Comparison of ENCODE assay signal across 11 cellular contexts in the genomic region with DNA sequence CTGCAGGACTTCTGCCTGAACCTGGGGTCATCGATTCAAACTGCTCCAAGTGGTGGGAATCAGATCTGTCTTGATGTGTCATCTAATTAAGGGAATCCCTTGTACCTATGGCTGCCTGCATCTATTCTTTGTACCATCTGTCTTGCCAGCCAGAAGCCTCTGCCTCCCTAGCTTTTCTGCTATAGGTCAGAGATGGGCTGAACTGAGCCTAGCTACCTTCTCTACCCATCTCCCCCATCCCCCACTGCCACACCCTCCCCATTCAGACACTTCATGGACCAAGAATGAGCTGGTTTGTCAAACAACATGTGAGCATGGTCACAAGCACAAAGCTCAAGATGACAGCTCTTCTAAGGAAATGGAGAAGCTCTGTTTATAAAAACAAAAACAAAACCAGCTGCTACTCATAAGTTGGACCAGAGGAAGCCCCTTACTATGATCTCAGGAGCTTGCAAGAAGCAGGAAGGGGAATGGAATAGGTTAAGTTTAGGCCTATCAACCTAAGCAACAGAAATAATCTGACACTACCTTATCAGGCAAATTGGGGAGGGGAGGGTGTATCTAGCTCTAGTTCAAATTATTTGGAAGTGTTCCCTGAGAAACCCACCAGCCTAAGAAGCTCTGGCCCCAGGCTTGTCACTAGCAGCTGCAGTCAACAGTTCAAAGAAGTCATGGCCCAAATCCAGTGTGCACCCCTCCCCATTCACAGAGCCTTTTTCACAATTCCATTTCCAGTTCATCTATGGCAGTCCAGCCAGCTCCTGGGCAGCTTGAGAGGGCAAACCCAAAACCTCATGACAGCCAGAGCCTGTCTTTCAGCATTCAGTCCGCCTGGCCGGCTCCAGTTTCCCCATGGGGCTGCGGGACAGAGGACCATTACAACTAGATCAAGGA. TPM values are rescaled to one million over a fixed set of nuclear protein-coding genes. Genes with fewer than 3 reads are reported as not detected.
DNase-seq lines count a peak whose midpoint lies in the region; ATAC-seq, FAIRE-seq and TF ChIP-seq lines count a peak whose summit lies in the region.
"Had no signal": no experiment of that assay in that cellular context is flagged by ENCODE, and none has a peak within 500 bp of the region (broad histone marks: within the 10 kb centered on the region; RNA-seq: fewer than 3 reads in every experiment).

No MANE protein-coding gene starts in this region.

- intact Hi-C loops in HepG2 (cut with micrococcal nuclease; ENCODE audit: unreplicated experiment), result loop anchor here (1.0 kb wide), 1 partner anchor 108 kb away; no protein-coding TSS in a partner anchor
- intact Hi-C loops in right lobe of liver (cut with DNase I), result no loop called here

- no peak overlapping the region for H3K9ac ChIP-seq in HepG2 (ENCODE audit: insufficient read depth, low read depth, low read length)

- FAIRE-seq in HepG2 (lab: Jason Lieb, UNC), result no peak
- FAIRE-seq: H1 had no signal

- H3K36me3 Mint-ChIP-seq in activated naive CD4-positive, alpha-beta T cell treated with anti-CD3 and anti-CD28 coated beads, Interleukin-2, amount 50 U/mL, for 72 hours, result peaks cover 6 to 41% of the 10 kb centered on the region in 2 donors
- peaks cover 15% of the 10 kb centered on the region for H3K36me3 Mint-ChIP-seq in type B pancreatic cell

- H3K27me3 ChIP-seq in HepG2 (ENCODE audit: control insufficient read depth in 1 of 2, insufficient read depth in 2 of 2, low read length in 2 of 2) (no peaks in the 10 kb centered on the region), right lobe of liver (no peaks in the 10 kb centered on the region)
- H3K27me3 ChIP-seq: sigmoid colon had no signal

- no peak for TF ChIP-seq POLR2A in HepG2 (IDR thresholded peaks at IDR 0.05; ENCODE audit: insufficient read depth in 1 of 2, low read depth in 2 of 2, low read length in 2 of 2)
- no peak for TF ChIP-seq POLR2A in right lobe of liver (IDR thresholded peaks at IDR 0.05)

- ATAC-seq in HepG2, result no peak
- ATAC-seq in right lobe of liver, result no peak
- no peak for ATAC-seq in activated naive CD4-positive, alpha-beta T cell treated with anti-CD3 and anti-CD28 coated beads, Interleukin-2, amount 50 U/mL, for 72 hours

- WGBS in HepG2 (ENCODE audit: low lambda C conversion rate), result 96% methylated on average over 4 of the region's 4 CpGs
- WGBS in right lobe of liver (ENCODE audit: insufficient coverage, low coverage, low lambda C conversion rate, missing lambda C conversion rate), result 100% methylated on average over 1 of the region's 4 CpGs

- H3K4me1 Mint-ChIP-seq in type B pancreatic cell (ENCODE audit: unreplicated experiment), result peaks cover 17% of the 10 kb centered on the region

- in situ Hi-C loops in HepG2 (cut with HindIII; ENCODE audit: extremely low pct_ligation_motif_present, low pct_unique_long_range_greater_than_20kb), result no loop called here

- H4K20me1 ChIP-seq in HepG2 (ENCODE audit: insufficient read depth, low read length), result peaks cover 13% of the 10 kb centered on the region

- H3K4me3 ChIP-seq in HepG2 (replicated peaks in 1 of 3; ENCODE audit: insufficient read depth in 1 of 3, low read depth in 2 of 3, low read length in 3 of 3) (no peak overlapping the region), right lobe of liver (no peak overlapping the region), fibroblast of mammary gland (ENCODE audit: control insufficient read depth, low read depth, low read length) (no peak overlapping the region)
- H3K4me3 ChIP-seq: sigmoid colon had no signal

- H3K27ac ChIP-seq in HepG2 (ENCODE audit: extremely low read length, insufficient read depth, low read length), result peak overlapping the region; percentile 19
- no peak overlapping the region for H3K27ac ChIP-seq in right lobe of liver
- H3K27ac ChIP-seq: sigmoid colon had no signal

- H2AFZ ChIP-seq in HepG2 (ENCODE audit: low read length), result no peak overlapping the region

- no peaks in the 10 kb centered on the region for H3K9me3 Mint-ChIP-seq in activated naive CD4-positive, alpha-beta T cell treated with anti-CD3 and anti-CD28 coated beads, Interleukin-2, amount 50 U/mL, for 72 hours
- H3K9me3 Mint-ChIP-seq in type B pancreatic cell, result no peaks in the 10 kb centered on the region

- TSS peak; percentile 56 for BruUV-seq in HepG2 (replicated peaks; lab: Mats Ljungman, UMichigan)

- H3K4me1 ChIP-seq in HepG2 (ENCODE audit: insufficient read depth, low read length), result peaks cover 39% of the 10 kb centered on the region
- peaks cover 0 to 22% (median 4%) of the 10 kb centered on the region in 4 donors for H3K4me1 ChIP-seq in right lobe of liver

- H3K4me3 Mint-ChIP-seq in type B pancreatic cell, result no peak overlapping the region

- H3K4me2 ChIP-seq in HepG2 (ENCODE audit: low read depth, low read length), result no peak overlapping the region

- TF ChIP-seq EP300 in HepG2 (IDR thresholded peaks at IDR 0.05; ENCODE audit: low read depth in 2 of 2, low read length in 2 of 2) (no peak), HepG2 (CRISPR knock-in tag; IDR thresholded peaks at IDR 0.05; ENCODE audit: borderline replicate concordance) (no peak)

- no peaks in the 10 kb centered on the region for H3K9me3 ChIP-seq in HepG2 (ENCODE audit: low read length)
- no peaks in the 10 kb centered on the region for H3K9me3 ChIP-seq in right lobe of liver
- H3K9me3 ChIP-seq: sigmoid colon had no signal

- DNase-seq in HepG2 (ENCODE audit: low spot score), result no peak
- DNase-seq in right lobe of liver, result no peak
- no peak for DNase-seq in activated naive CD4-positive, alpha-beta T cell treated with anti-CD3 and anti-CD28 coated beads, Interleukin-2, amount 50 U/mL, for 72 hours (ENCODE audit: low spot score in 2 of 2)
- DNase-seq in fibroblast of mammary gland (ENCODE audit: low read depth), result peak; percentile 12
- DNase-seq in type B pancreatic cell (ENCODE audit: extremely low spot score, unreplicated experiment), result peak; percentile 22
- DNase-seq in GDM1 (lab: John Stamatoyannopoulos, UW), result no peak
- DNase-seq in NCI-H226, result no peak
- DNase-seq in NCI-H774 (lab: John Stamatoyannopoulos, UW), result no peak
- DNase-seq: NCI-H2227 treated with DMSO at 0.1 percent for 48 hours, sigmoid colon had no signal

- no peak for TF ChIP-seq RAD21 in HepG2 (CRISPR knock-in tag; IDR thresholded peaks at IDR 0.05)

- CTCF ChIA-PET in HepG2 (lab: Yijun Ruan, JAX; ENCODE audit: low intra/inter-chr PET ratio, low total read pairs), result interaction anchor here (0.9 to 2.4 kb wide), 3 partner anchors 44 to 120 kb away, joined by 4 to 45 read pairs (median 7); no protein-coding TSS in a partner anchor

- TF ChIP-seq CTCF in HepG2 (CRISPR knock-in tag; IDR thresholded peaks at IDR 0.05), result no peak
- TF ChIP-seq CTCF in right lobe of liver (IDR thresholded peaks at IDR 0.05), result no peak
- no peak for TF ChIP-seq CTCF in fibroblast of mammary gland (conservative IDR thresholded peaks at IDR 0.05; ENCODE audit: control insufficient read depth, insufficient read depth, low read depth, low read length)
- TF ChIP-seq CTCF in type B pancreatic cell (conservative IDR thresholded peaks at IDR 0.05), result no peak

- peaks cover 13% of the 10 kb centered on the region for H3K79me2 ChIP-seq in HepG2 (ENCODE audit: insufficient read depth, low read length)

- H3K36me3 ChIP-seq in HepG2 (replicated peaks in 1 of 2; ENCODE audit: control insufficient read depth in 1 of 2, insufficient read depth in 2 of 2, low read length in 2 of 2) (peaks cover 24 to 72% of the 10 kb centered on the region in 2 experiments), right lobe of liver (peaks cover 4 to 54% (median 11%) of the 10 kb centered on the region in 4 donors)

- POLR2A ChIA-PET in HepG2 (lab: Yijun Ruan, JAX), result interaction anchor here (0.8 to 2.4 kb wide), 6 partner anchors 29 to 107 kb away, joined by 3 to 7 read pairs (median 3); no protein-coding TSS in a partner anchor

- peak overlapping the region; percentile 13 to 95 for H3K27ac Mint-ChIP-seq in activated naive CD4-positive, alpha-beta T cell treated with anti-CD3 and anti-CD28 coated beads, Interleukin-2, amount 50 U/mL, for 72 hours
- H3K27ac Mint-ChIP-seq in type B pancreatic cell, result no peak overlapping the region

- H3K27me3 Mint-ChIP-seq in type B pancreatic cell, result no peaks in the 10 kb centered on the region

RNA-seq across cellular contexts. Expression of a gene that starts 29.9 kb away (rescaled TPM):
- total RNA-seq in HepG2 (2016; rRNA removed; fragmentation: Illumina TruSeq; extraction: Trizol), result 340 and 507 TPM in 2 replicates
- 137 and 143 TPM in 2 replicates for total RNA-seq in HepG2 (2016; cell fraction: cytosol; rRNA removed; fragmentation: Illumina TruSeq; extraction: Trizol; ENCODE audit: low read depth)
- 343 and 521 TPM in 2 replicates for total RNA-seq in HepG2 (2016; cell fraction: insoluble cytoplasmic fraction; rRNA removed; fragmentation: Illumina TruSeq; extraction: Trizol)
- 93.7 and 100 TPM in 2 replicates for total RNA-seq in HepG2 (2016; cell fraction: membrane; rRNA removed; fragmentation: Illumina TruSeq; extraction: Trizol)
- 151 and 157 TPM in 2 replicates for total RNA-seq in HepG2 (2016; cell fraction: nucleus; rRNA removed; fragmentation: Illumina TruSeq; extraction: Trizol)
- 93.6 and 134 TPM in 2 replicates for polyA plus RNA-seq in HepG2 (2011; rRNA removed)
- 88.5 and 154 TPM in 2 replicates for polyA plus RNA-seq in HepG2 (2011; cell fraction: cytosol; rRNA removed)
- polyA plus RNA-seq in HepG2 (2011; cell fraction: nucleus; rRNA removed), result 34.1 and 52.2 TPM in 2 replicates
- polyA plus RNA-seq in HepG2 (2012), result 309 and 384 TPM in 2 replicates
- 114 and 131 TPM in 2 replicates for polyA plus RNA-seq in HepG2 (2016; cell fraction: cytosol; fragmentation: Illumina TruSeq; extraction: Trizol; ENCODE audit: low read depth)
- 701 and 780 TPM in 2 replicates for polyA plus RNA-seq in HepG2 (2016; cell fraction: insoluble cytoplasmic fraction; fragmentation: Illumina TruSeq; extraction: Trizol; ENCODE audit: low read depth)
- polyA plus RNA-seq in HepG2 (2016; cell fraction: membrane; fragmentation: Illumina TruSeq; extraction: Trizol; ENCODE audit: low read depth), result 95.3 and 99.7 TPM in 2 replicates
- 220 and 238 TPM in 2 replicates for polyA plus RNA-seq in HepG2 (2016; cell fraction: nucleus; fragmentation: Illumina TruSeq; extraction: Trizol; ENCODE audit: insufficient read depth, low read depth)
- 30.3 and 67.0 TPM in 2 replicates for polyA minus RNA-seq in HepG2 (2011; rRNA and poly(A)+ RNA removed; ENCODE audit: low replicate concordance)
- polyA minus RNA-seq in HepG2 (2011; cell fraction: cytosol; rRNA and poly(A)+ RNA removed), result 87.3 and 99.7 TPM in 2 replicates
- polyA minus RNA-seq in HepG2 (2011; cell fraction: nucleus; rRNA and poly(A)+ RNA removed), result 122 and 128 TPM in 2 replicates
- 100 to 1,000 TPM; 125 to 186 (median 149) TPM for total RNA-seq in right lobe of liver
- 100 to 1,000 TPM; 156 to 291 TPM for total RNA-seq in activated naive CD4-positive, alpha-beta T cell treated with anti-CD3 and anti-CD28 coated beads, Interleukin-2, amount 50 U/mL, for 72 hours
- total RNA-seq in type B pancreatic cell (ENCODE audit: low replicate concordance), result 308 and 332 TPM in 2 replicates

RNA-seq across cellular contexts. Expression of a gene that starts 32.4 kb away (rescaled TPM):
- 6.8 and 7.9 TPM in 2 replicates for total RNA-seq in HepG2 (2016; rRNA removed; fragmentation: Illumina TruSeq; extraction: Trizol)
- 5.3 and 5.4 TPM in 2 replicates for total RNA-seq in HepG2 (2016; cell fraction: cytosol; rRNA removed; fragmentation: Illumina TruSeq; extraction: Trizol; ENCODE audit: low read depth)
- total RNA-seq in HepG2 (2016; cell fraction: insoluble cytoplasmic fraction; rRNA removed; fragmentation: Illumina TruSeq; extraction: Trizol), result 7.1 and 8.8 TPM in 2 replicates
- total RNA-seq in HepG2 (2016; cell fraction: membrane; rRNA removed; fragmentation: Illumina TruSeq; extraction: Trizol), result 15.7 and 15.8 TPM in 2 replicates
- 10.0 and 10.9 TPM in 2 replicates for total RNA-seq in HepG2 (2016; cell fraction: nucleus; rRNA removed; fragmentation: Illumina TruSeq; extraction: Trizol)
- 6.3 and 9.0 TPM in 2 replicates for polyA plus RNA-seq in HepG2 (2011; rRNA removed)
- 4.8 and 5.8 TPM in 2 replicates for polyA plus RNA-seq in HepG2 (2011; cell fraction: cytosol; rRNA removed)
- 7.5 and 7.7 TPM in 2 replicates for polyA plus RNA-seq in HepG2 (2011; cell fraction: nucleus; rRNA removed)
- 8.6 and 11.4 TPM in 2 replicates for polyA plus RNA-seq in HepG2 (2012)
- polyA plus RNA-seq in HepG2 (2016; cell fraction: cytosol; fragmentation: Illumina TruSeq; extraction: Trizol; ENCODE audit: low read depth), result 21.6 and 22.8 TPM in 2 replicates
- polyA plus RNA-seq in HepG2 (2016; cell fraction: insoluble cytoplasmic fraction; fragmentation: Illumina TruSeq; extraction: Trizol; ENCODE audit: low read depth), result 21.8 and 29.7 TPM in 2 replicates
- 44.0 and 50.2 TPM in 2 replicates for polyA plus RNA-seq in HepG2 (2016; cell fraction: membrane; fragmentation: Illumina TruSeq; extraction: Trizol; ENCODE audit: low read depth)
- 25.7 and 28.7 TPM in 2 replicates for polyA plus RNA-seq in HepG2 (2016; cell fraction: nucleus; fragmentation: Illumina TruSeq; extraction: Trizol; ENCODE audit: insufficient read depth, low read depth)
- polyA minus RNA-seq in HepG2 (2011; rRNA and poly(A)+ RNA removed; ENCODE audit: low replicate concordance), result 0.19 and 20.5 TPM in 2 replicates
- 3.3 and 5.4 TPM in 2 replicates for polyA minus RNA-seq in HepG2 (2011; cell fraction: cytosol; rRNA and poly(A)+ RNA removed)
- polyA minus RNA-seq in HepG2 (2011; cell fraction: nucleus; rRNA and poly(A)+ RNA removed), result 15.2 and 18.2 TPM in 2 replicates
- total RNA-seq in right lobe of liver, result 1 to 10 TPM; 2.0 to 3.8 (median 2.7) TPM
- 100 to 1,000 TPM in 1 of 2 donors, 10 to 100 TPM in 1; 93.5 to 229 TPM for total RNA-seq in activated naive CD4-positive, alpha-beta T cell treated with anti-CD3 and anti-CD28 coated beads, Interleukin-2, amount 50 U/mL, for 72 hours
- total RNA-seq in type B pancreatic cell (ENCODE audit: low replicate concordance), result 6.2 and 11.7 TPM in 2 replicates

Comparison
In these comparisons a context has a peak if more than half of its experiments do, and no peak if none do; other contexts are left out.
1. DNase-seq: peak in fibroblast of mammary gland (single experiment) and type B pancreatic cell (single experiment); none in HepG2 (single experiment), right lobe of liver (0 of 3), activated naive CD4-positive, alpha-beta T cell treated with anti-CD3 and anti-CD28 coated beads, Interleukin-2, amount 50 U/mL, for 72 hours (0 of 2), GDM1 (single experiment), NCI-H226 (single experiment) and NCI-H774 (single experiment).